ENCODE assay signal across 9 cellular contexts in genomic region chr19:47790398-47790814, GRCh38. TPM values are rescaled to one million over a fixed set of nuclear protein-coding genes. Genes with fewer than 3 reads are reported as not detected.
DNase-seq lines count a peak whose midpoint lies in the region; ATAC-seq and TF ChIP-seq lines count a peak whose summit lies in the region.
"Had no signal": no experiment of that assay in that cellular context is flagged by ENCODE, and none has a peak within 500 bp of the region (broad histone marks: within the 10 kb centered on the region; RNA-seq: fewer than 3 reads in every experiment).

No MANE protein-coding gene starts in this region.

- intact Hi-C loops in CD14-positive monocyte (cut with micrococcal nuclease) (no loop called here), Panc1 (cut with micrococcal nuclease; ENCODE audit: unreplicated experiment) (no loop called here)

- H2AFZ ChIP-seq in neural progenitor cell (replicated peaks), result no peak overlapping the region

- no peak overlapping the region for H3K4me3 Mint-ChIP-seq in CD14-positive monocyte
- no peak overlapping the region for H3K4me3 Mint-ChIP-seq in activated T-cell treated with anti-CD3 and anti-CD28 coated beads, Interleukin-2, amount 50 U/mL, for 72 hours
- no peak overlapping the region for H3K4me3 Mint-ChIP-seq in neural progenitor cell

- POLR2A ChIA-PET in Panc1 (lab: Charles Lee), result no interaction called here

- in situ Hi-C loops in Panc1 (cut with HindIII; ENCODE audit: low pct_unique_long_range_greater_than_20kb, low sequenced_read_pairs), result no loop called here

- DNase-seq in CD14-positive monocyte (ENCODE audit: low spot score) (peak; percentile 63), HFF-Myc (ENCODE audit: extremely low read depth, low read depth) (peak; percentile 24), Panc1 (ENCODE audit: low read depth, low spot score) (peak; percentile 32), fibroblast of peridontal ligament (ENCODE audit: extremely low read depth) (peak; percentile 55), neural progenitor cell (ENCODE audit: low spot score) (peak; percentile 96), substantia nigra (lab: John Stamatoyannopoulos, UW) (peak in 47 of 49 donors; percentile 8 to 89 (median 61))
- peak; percentile 88 to 90 for DNase-seq in activated T-cell treated with anti-CD3 and anti-CD28 coated beads, Interleukin-2, amount 50 U/mL, for 72 hours

- H3K36me3 Mint-ChIP-seq in CD14-positive monocyte (peaks cover 4 to 12% of the 10 kb centered on the region in 2 donors), neural progenitor cell (peaks cover 4% of the 10 kb centered on the region)
- no peaks in the 10 kb centered on the region for H3K36me3 Mint-ChIP-seq in activated T-cell treated with anti-CD3 and anti-CD28 coated beads, Interleukin-2, amount 50 U/mL, for 72 hours (ENCODE audit: insufficient read depth in 2 of 2)

- H3K9me3 Mint-ChIP-seq in CD14-positive monocyte (peaks cover 0 to 9% (median 7%) of the 10 kb centered on the region in 7 donors), neural progenitor cell (peaks cover 3% of the 10 kb centered on the region)
- no peaks in the 10 kb centered on the region for H3K9me3 Mint-ChIP-seq in activated T-cell treated with anti-CD3 and anti-CD28 coated beads, Interleukin-2, amount 50 U/mL, for 72 hours

- H3K4me1 Mint-ChIP-seq in CD14-positive monocyte (peaks cover 1% of the 10 kb centered on the region), neural progenitor cell (peaks cover 8% of the 10 kb centered on the region)
- peaks cover 14% of the 10 kb centered on the region for H3K4me1 Mint-ChIP-seq in activated T-cell treated with anti-CD3 and anti-CD28 coated beads, Interleukin-2, amount 50 U/mL, for 72 hours (ENCODE audit: low read depth)

- CTCF ChIA-PET in Panc1 (lab: Charles Lee), result interaction anchor here (0.8 kb wide), 1 partner anchor 25 kb away, joined by 4 read pairs; no protein-coding TSS in a partner anchor

- H3K27ac Mint-ChIP-seq in CD14-positive monocyte, result no peak overlapping the region
- H3K27ac Mint-ChIP-seq in activated T-cell treated with anti-CD3 and anti-CD28 coated beads, Interleukin-2, amount 50 U/mL, for 72 hours, result no peak overlapping the region
- H3K27ac Mint-ChIP-seq in neural progenitor cell, result no peak overlapping the region

- no peak overlapping the region for H3K27ac ChIP-seq in Panc1 (ENCODE audit: low read length)
- H3K27ac ChIP-seq in neural progenitor cell, result peak overlapping the region; percentile 19
- no peak overlapping the region for H3K27ac ChIP-seq in substantia nigra (ENCODE audit: low read depth, low read length, poor library complexity, severe bottlenecking)

- H3K4me2 ChIP-seq in neural progenitor cell, result peak overlapping the region; percentile 28

- H3K79me2 ChIP-seq in neural progenitor cell (ENCODE audit: low read depth), result no peaks in the 10 kb centered on the region

- no peak overlapping the region for H3K9ac ChIP-seq in neural progenitor cell

- H3K36me3 ChIP-seq in Panc1 (ENCODE audit: control insufficient read depth, insufficient read depth, low read length), result no peaks in the 10 kb centered on the region
- no peaks in the 10 kb centered on the region for H3K36me3 ChIP-seq in neural progenitor cell

- no peaks in the 10 kb centered on the region for H3K9me3 ChIP-seq in Panc1 (ENCODE audit: control insufficient read depth, insufficient read depth, low read depth, low read length)
- peaks cover 5% of the 10 kb centered on the region for H3K9me3 ChIP-seq in neural progenitor cell (ENCODE audit: low read depth)

- H3K27me3 Mint-ChIP-seq in CD14-positive monocyte (ENCODE audit: low read depth in 3 of 3) (peaks cover 4 to 11% (median 4%) of the 10 kb centered on the region in 3 donors), neural progenitor cell (ENCODE audit: insufficient read depth, low read depth) (peaks cover 4% of the 10 kb centered on the region)
- H3K27me3 Mint-ChIP-seq in activated T-cell treated with anti-CD3 and anti-CD28 coated beads, Interleukin-2, amount 50 U/mL, for 72 hours (ENCODE audit: low read depth), result no peaks in the 10 kb centered on the region
- H3K27me3 Mint-ChIP-seq: IgD-negative memory B cell had no signal

- H3K4me1 ChIP-seq in Panc1 (ENCODE audit: control insufficient read depth, insufficient read depth, low read length) (no peaks in the 10 kb centered on the region), neural progenitor cell (peaks cover 3% of the 10 kb centered on the region)

- TF ChIP-seq CTCF in CD14-positive monocyte (IDR thresholded peaks at IDR 0.05) (peak; percentile 88), HFF-Myc (IDR thresholded peaks at IDR 0.05; ENCODE audit: low read depth, low read length, missing control alignments) (peak; percentile 88), Panc1 (IDR thresholded peaks at IDR 0.05) (peak; percentile 90), neural progenitor cell (IDR thresholded peaks at IDR 0.05) (peak; percentile 96)

- H3F3A ChIP-seq in neural progenitor cell (ENCODE audit: low read depth), result peaks cover 42% of the 10 kb centered on the region

- no TSS peak for BruUV-seq in Panc1 (replicated peaks; lab: Mats Ljungman, UMichigan)

- ATAC-seq in Panc1 (peak; percentile 90), HG02973 (IDR thresholded peaks at IDR 0.05; ENCODE audit: unreplicated experiment) (no peak)
- peak; percentile 80 to 85 for ATAC-seq in activated T-cell treated with anti-CD3 and anti-CD28 coated beads, Interleukin-2, amount 50 U/mL, for 72 hours (replicated peaks in 1 of 2)

- H3K27me3 ChIP-seq in Panc1 (ENCODE audit: control insufficient read depth, insufficient read depth, low read length), result no peaks in the 10 kb centered on the region
- H3K27me3 ChIP-seq in neural progenitor cell, result no peaks in the 10 kb centered on the region

- no peaks in the 10 kb centered on the region for H4K20me1 ChIP-seq in neural progenitor cell (ENCODE audit: low read depth)

- H3K4me3 ChIP-seq in HFF-Myc (replicated peaks; ENCODE audit: low read depth, low read length) (no peak overlapping the region), Panc1 (ENCODE audit: low read depth in 2 of 2, low read length in 2 of 2) (no peak overlapping the region), neural progenitor cell (no peak overlapping the region)

RNA-seq across cellular contexts. Expression of gene SELENOW, which starts 11.9 kb away (rescaled TPM):
- polyA plus RNA-seq in CD14-positive monocyte, result 100 to 1,000 TPM; 171 to 204 TPM
- total RNA-seq in Panc1 (2021; ENCODE audit: unreplicated experiment) (62.0 TPM), neural progenitor cell (ENCODE audit: low replicate concordance) (234 and 422 TPM in 2 replicates)
- 68.7 TPM for polyA plus RNA-seq in Panc1 (2012; ENCODE audit: insufficient read length)
- total RNA-seq in activated T-cell treated with anti-CD3 and anti-CD28 coated beads, Interleukin-2, amount 50 U/mL, for 72 hours, result 10 to 100 TPM; 73.4 to 79.5 TPM

RNA-seq across cellular contexts. Expression of gene TPRX1, which starts 13.9 kb away (rescaled TPM):
- not detected for polyA plus RNA-seq in CD14-positive monocyte
- total RNA-seq in Panc1 (2021; ENCODE audit: unreplicated experiment) (not detected), neural progenitor cell (ENCODE audit: low replicate concordance) (not detected in 2 replicates)
- not detected for polyA plus RNA-seq in Panc1 (2012; ENCODE audit: insufficient read length)
- total RNA-seq in activated T-cell treated with anti-CD3 and anti-CD28 coated beads, Interleukin-2, amount 50 U/mL, for 72 hours, result not detected
- polyA plus RNA-seq: IgD-negative memory B cell had no signal

RNA-seq across cellular contexts. Expression of gene CRX, which starts 31.3 kb away (rescaled TPM):
- not detected for polyA plus RNA-seq in CD14-positive monocyte
- total RNA-seq in Panc1 (2021; ENCODE audit: unreplicated experiment) (not detected), neural progenitor cell (ENCODE audit: low replicate concordance) (0.19 and 0.22 TPM in 2 replicates)
- not detected for polyA plus RNA-seq in Panc1 (2012; ENCODE audit: insufficient read length)
- not detected for total RNA-seq in activated T-cell treated with anti-CD3 and anti-CD28 coated beads, Interleukin-2, amount 50 U/mL, for 72 hours
- polyA plus RNA-seq: IgD-negative memory B cell had no signal

RNA-seq across cellular contexts. Expression of gene NOP53, which starts 45.1 kb away (rescaled TPM):
- 10 to 100 TPM; 47.5 to 70.4 TPM for polyA plus RNA-seq in CD14-positive monocyte
- total RNA-seq in Panc1 (2021; ENCODE audit: unreplicated experiment) (64.3 TPM), neural progenitor cell (ENCODE audit: low replicate concordance) (101 and 172 TPM in 2 replicates)
- polyA plus RNA-seq in Panc1 (2012; ENCODE audit: insufficient read length), result 147 TPM
- total RNA-seq in activated T-cell treated with anti-CD3 and anti-CD28 coated beads, Interleukin-2, amount 50 U/mL, for 72 hours, result 100 to 1,000 TPM; 405 to 415 TPM

Comparison
In these comparisons a context has a peak if more than half of its experiments do, and no peak if none do; other contexts are left out.
1. DNase-seq: peak in every context shown above with its lines; median percentile 96 in neural progenitor cell; 89 in activated T-cell treated with anti-CD3 and anti-CD28 coated beads, Interleukin-2, amount 50 U/mL, for 72 hours; 63 in CD14-positive monocyte; 61 in substantia nigra; 55 in fibroblast of peridontal ligament; 32 in Panc1; 24 in HFF-Myc.